Comparison of ENCODE assay signal across 15 cellular contexts in genomic region chr3:171293142-171293782, GRCh38.
A peak's percentile ranks its signal among the peaks of the same experiment; 100 is the strongest.
DNase-seq lines count a peak whose midpoint lies in the region; ATAC-seq and TF ChIP-seq lines count a peak whose summit lies in the region.
"Had no signal": no experiment of that assay in that cellular context is flagged by ENCODE, and none has a peak within 500 bp of the region (broad histone marks: within the 10 kb centered on the region; RNA-seq: fewer than 3 reads in every experiment).

No MANE protein-coding gene starts in this region.

- DNase-seq in GM10266 (ENCODE audit: extremely low spot score): peak; percentile 28
- DNase-seq in NK-92 treated with Interleukin-12 subunit alpha and Interleukin-12 subunit beta, amount 100 ng/mL, for 24 hours (lab: John Stamatoyannopoulos, UW): no peak
- DNase-seq in stimulated activated CD4-positive, alpha-beta T cell treated with anti-CD3 and anti-CD28 coated beads, Interleukin-12 subunit alpha, Interleukin-12 subunit beta, amount 100 ng/mL, for 4 hours: no peak
- no peak for DNase-seq in CD14-positive monocyte (ENCODE audit: low spot score)
- DNase-seq: activated effector memory CD4-positive, alpha-beta T cell treated with Interleukin-2 at 50 U/mL for 16 hours; DMS79; NCI-H1092 treated with DMSO at 0.1 percent for 48 hours; PC-9 had no signal

- H3K27ac Mint-ChIP-seq in CD14-positive monocyte: no peak overlapping the region
- H3K27ac Mint-ChIP-seq: B cell, IgD-negative memory B cell, memory B cell had no signal

- H3K9me3 Mint-ChIP-seq in CD14-positive monocyte: peaks cover 0 to 3% (median 1%) of the 10 kb centered on the region in 7 donors
- H3K9me3 Mint-ChIP-seq: IgD-negative memory B cell, memory B cell had no signal

- ATAC-seq in GM18870 (IDR thresholded peaks at IDR 0.05; ENCODE audit: unreplicated experiment) (peak; percentile 64), GM21786 (IDR thresholded peaks at IDR 0.05; ENCODE audit: unreplicated experiment) (peak; percentile 60), HG03469 (IDR thresholded peaks at IDR 0.05; ENCODE audit: unreplicated experiment) (peak; percentile 62), HG02970 (IDR thresholded peaks at IDR 0.05; ENCODE audit: low FRiP score, unreplicated experiment) (no peak)

- no peaks in the 10 kb centered on the region for H3K36me3 Mint-ChIP-seq in CD14-positive monocyte
- H3K36me3 Mint-ChIP-seq: memory B cell had no signal

- TF ChIP-seq CTCF in GM10266 (IDR thresholded peaks at IDR 0.05; ENCODE audit: control insufficient read depth, insufficient read depth, low read depth, missing control alignments) (no peak), CD14-positive monocyte (IDR thresholded peaks at IDR 0.05) (no peak)

- H3K27me3 Mint-ChIP-seq in CD14-positive monocyte (ENCODE audit: low read depth in 3 of 3): peaks cover 0 to 2% (median 1%) of the 10 kb centered on the region in 3 donors
- H3K27me3 Mint-ChIP-seq: B cell, IgD-negative memory B cell, memory B cell had no signal

- no peaks in the 10 kb centered on the region for H3K4me1 Mint-ChIP-seq in CD14-positive monocyte
- H3K4me1 Mint-ChIP-seq: B cell, memory B cell had no signal

- no peak overlapping the region for H3K4me3 Mint-ChIP-seq in CD14-positive monocyte
- H3K4me3 Mint-ChIP-seq: B cell, memory B cell had no signal

- intact Hi-C loops in CD14-positive monocyte (cut with micrococcal nuclease): no loop called here
